In genomic region chr20:62338294-62338620, GRCh38 we compare ENCODE assay signal across 22 cellular contexts. TPM values are rescaled to one million over a fixed set of nuclear protein-coding genes. Genes with fewer than 3 reads are reported as not detected.
DNase-seq lines count a peak whose midpoint lies in the region; ATAC-seq, FAIRE-seq and TF ChIP-seq lines count a peak whose summit lies in the region.
"Had no signal": no experiment of that assay in that cellular context is flagged by ENCODE, and none has a peak within 500 bp of the region (broad histone marks: within the 10 kb centered on the region; RNA-seq: fewer than 3 reads in every experiment).

No MANE protein-coding gene starts in this region.

- H3K4me3 ChIP-seq in DOHH2 (ENCODE audit: low read length): peak overlapping the region; percentile 83
- peak overlapping the region; percentile 9 for H3K4me3 ChIP-seq in OCI-LY1 (ENCODE audit: low read depth, low read length, poor library complexity, severe bottlenecking)
- peak overlapping the region in 1 of 8 donors; percentile 32 for H3K4me3 ChIP-seq in spleen
- H3K4me3 ChIP-seq in foreskin fibroblast (ENCODE audit: low read depth in 1 of 2, low read length in 2 of 2): no peak overlapping the region
- H3K4me3 ChIP-seq: SJCRH30 had no signal

- H3K4me1 ChIP-seq in DOHH2 (ENCODE audit: control insufficient read depth, low read length) (peaks cover 57% of the 10 kb centered on the region), OCI-LY1 (ENCODE audit: insufficient read depth, low read length, severe bottlenecking) (peaks cover 54% of the 10 kb centered on the region), spleen (peaks cover 6 to 53% (median 39%) of the 10 kb centered on the region in 6 donors)
- H3K4me1 ChIP-seq: SJCRH30 had no signal

- no peak for TF ChIP-seq POLR2A in spleen (IDR thresholded peaks at IDR 0.05)

- peaks cover 54% of the 10 kb centered on the region for H3K4me1 Mint-ChIP-seq in activated B cell treated with CpG ODN at 0.5 μM for 24 hours

- DNase-seq in activated B cell treated with CpG ODN at 0.5 μM for 24 hours (no peak), spleen (no peak), HK-2 (ENCODE audit: unreplicated experiment) (no peak), NCI-H2227 treated with DMSO at 0.1 percent for 48 hours (lab: John Stamatoyannopoulos, UW) (no peak), foreskin fibroblast (no peak), HTR-8/SVneo (ENCODE audit: insufficient read length, low spot score) (no peak)
- DNase-seq: C1 segment of cervical spinal cord; Calu3; CD8-positive, alpha-beta T cell; DMS153; GDM1; NCI-H1092 treated with DMSO at 0.1 percent for 48 hours; NCI-H146; NCI-H2081 treated with DMSO at 0.1 percent for 48 hours; NCI-H2171 treated with DMSO at 0.1 percent for 48 hours; NCI-H446; NCI-H526; PC-3; SJCRH30; T-helper 1 cell had no signal

- H3K27ac ChIP-seq in DOHH2 (ENCODE audit: low read depth, low read length): peak overlapping the region; percentile 100
- peak overlapping the region; percentile 89 for H3K27ac ChIP-seq in OCI-LY1 (ENCODE audit: low read depth, low read length, poor library complexity, severe bottlenecking)
- peak overlapping the region; percentile 3 to 82 (median 77) for H3K27ac ChIP-seq in spleen
- H3K27ac ChIP-seq: SJCRH30 had no signal

- H3K79me2 ChIP-seq in DOHH2 (ENCODE audit: control insufficient read depth, low read length) (0 out of 2 replicates have a peak, but pooled peaks cover 4% of the 10 kb centered on the region), OCI-LY1 (ENCODE audit: insufficient read depth, low read length) (no peaks in the 10 kb centered on the region)

- H3K4me3 Mint-ChIP-seq in activated B cell treated with CpG ODN at 0.5 μM for 24 hours: peak overlapping the region; percentile 56
- H3K4me3 Mint-ChIP-seq: CD8-positive, alpha-beta T cell had no signal

- H3K36me3 Mint-ChIP-seq in activated B cell treated with CpG ODN at 0.5 μM for 24 hours (ENCODE audit: low read depth): no peaks in the 10 kb centered on the region
- H3K36me3 Mint-ChIP-seq: CD8-positive, alpha-beta T cell had no signal

- H3K36me3 ChIP-seq in DOHH2 (ENCODE audit: control insufficient read depth, low read length): peaks cover 26% of the 10 kb centered on the region
- no peaks in the 10 kb centered on the region; the same call in 1 of the 2 replicates for H3K36me3 ChIP-seq in OCI-LY1 (ENCODE audit: insufficient read depth, low read length)
- peaks cover 0 to 73% (median 12%) of the 10 kb centered on the region in 6 donors for H3K36me3 ChIP-seq in spleen

- no peak overlapping the region; the same call in 1 of the 2 replicates for H3K9ac ChIP-seq in OCI-LY1 (ENCODE audit: low read length)

- intact Hi-C loops in activated B cell treated with CpG ODN at 0.5 μM for 24 hours (cut with micrococcal nuclease) (loop anchor here (2.0 kb wide), 1 partner anchor 69 kb away; the partner anchor contains the start of gene CABLES2), spleen (cut with DNase I; ENCODE audit: low total_unique reads) (no loop called here)

- no peak overlapping the region for H2AFZ ChIP-seq in OCI-LY1 (ENCODE audit: low read length)

- H3F3A ChIP-seq in DOHH2 (ENCODE audit: control insufficient read depth, insufficient read depth): peaks cover 43% of the 10 kb centered on the region
- peaks cover 5% of the 10 kb centered on the region for H3F3A ChIP-seq in OCI-LY1 (ENCODE audit: insufficient read depth, low read length)

- H3K4me2 ChIP-seq in DOHH2 (ENCODE audit: low read length): peak overlapping the region; percentile 99
- peak overlapping the region; percentile 27; the same call in 1 of the 2 replicates for H3K4me2 ChIP-seq in OCI-LY1 (ENCODE audit: low read length)

- CTCF ChIA-PET in activated B cell treated with CpG ODN at 0.5 μM for 24 hours (lab: Charles Lee): no interaction called here

- WGBS in spleen, 5 donors: 71 to 92% (median 88%) methylated on average over 14 to 16 of the region's 16 CpGs

- TF ChIP-seq CTCF in DOHH2 (IDR thresholded peaks at IDR 0.05; ENCODE audit: low read depth, low read length, poor library complexity, severe bottlenecking): no peak
- no peak for TF ChIP-seq CTCF in OCI-LY1 (IDR thresholded peaks at IDR 0.05; ENCODE audit: low read length)
- no peak for TF ChIP-seq CTCF in activated B cell treated with CpG ODN at 0.5 μM for 24 hours (IDR thresholded peaks at IDR 0.05)
- TF ChIP-seq CTCF in spleen (IDR thresholded peaks at IDR 0.05 in 8 of 11, conservative IDR thresholded peaks at IDR 0.05 in 3 of 11): no peak
- TF ChIP-seq CTCF in foreskin fibroblast (IDR thresholded peaks at IDR 0.05; ENCODE audit: low read depth, low read length): no peak

- peak overlapping the region; percentile 92 for H3K27ac Mint-ChIP-seq in activated B cell treated with CpG ODN at 0.5 μM for 24 hours
- H3K27ac Mint-ChIP-seq: CD8-positive, alpha-beta T cell had no signal

- no peaks in the 10 kb centered on the region for H3K27me3 Mint-ChIP-seq in activated B cell treated with CpG ODN at 0.5 μM for 24 hours

- no peaks in the 10 kb centered on the region for H3K9me3 Mint-ChIP-seq in activated B cell treated with CpG ODN at 0.5 μM for 24 hours
- H3K9me3 Mint-ChIP-seq: CD8-positive, alpha-beta T cell had no signal

- H3K9me2 ChIP-seq in DOHH2 (replicated peaks; ENCODE audit: control insufficient read depth, low read length) (no peaks in the 10 kb centered on the region), OCI-LY1 (ENCODE audit: low read depth, low read length) (no peaks in the 10 kb centered on the region)

- no peak for FAIRE-seq in HTR-8/SVneo (lab: Jason Lieb, UNC)

- no peaks in the 10 kb centered on the region for H4K20me1 ChIP-seq in DOHH2 (ENCODE audit: control insufficient read depth, insufficient read depth, low read depth, low read length)
- H4K20me1 ChIP-seq in OCI-LY1 (ENCODE audit: insufficient read depth, low read length): no peaks in the 10 kb centered on the region

- H3K9me3 ChIP-seq in DOHH2 (ENCODE audit: control insufficient read depth, insufficient read depth, low read length): peaks cover 5% of the 10 kb centered on the region; the same call in 1 of the 2 replicates
- H3K9me3 ChIP-seq in OCI-LY1 (ENCODE audit: low read length): peaks cover 4% of the 10 kb centered on the region
- peaks cover 0 to 5% (median 0%) of the 10 kb centered on the region in 8 donors for H3K9me3 ChIP-seq in spleen
- H3K9me3 ChIP-seq: SJCRH30 had no signal

- no peaks in the 10 kb centered on the region for H3K27me3 ChIP-seq in DOHH2 (ENCODE audit: control insufficient read depth, low read length)
- no peaks in the 10 kb centered on the region; the same call in 1 of the 2 replicates for H3K27me3 ChIP-seq in OCI-LY1 (ENCODE audit: insufficient read depth, low read length)
- H3K27me3 ChIP-seq in spleen (replicated peaks in 1 of 7): no peaks in the 10 kb centered on the region
- H3K27me3 ChIP-seq: SJCRH30 had no signal

- no peak for ATAC-seq in activated B cell treated with CpG ODN at 0.5 μM for 24 hours (ENCODE audit: low read depth)
- ATAC-seq: CD8-positive, alpha-beta T cell; PC-3 had no signal

- POLR2A ChIA-PET in activated B cell treated with CpG ODN at 0.5 μM for 24 hours (lab: Charles Lee): interaction anchor here (0.6 to 3.5 kb wide), 5 partner anchors 30 to 615 kb away, joined by 3 to 21 read pairs (median 5); partner anchors contain the start of genes ADRM1, LAMA5 and LSM14B

RNA-seq across cellular contexts. Expression of gene LAMA5, which starts 28.9 kb away (rescaled TPM):
- total RNA-seq in activated B cell treated with CpG ODN at 0.5 μM for 24 hours (19.8 and 24.8 TPM in 2 replicates), spleen (100 to 1,000 TPM in 4 of 7 donors, 10 to 100 TPM in 3; 69.8 to 203 (median 108) TPM)
- 100 to 1,000 TPM in 2 of 3 donors, 10 to 100 TPM in 1; 46.5 to 266 (median 128) TPM for polyA plus RNA-seq in spleen

RNA-seq across cellular contexts. Expression of gene ADRM1, which starts 35.5 kb away (rescaled TPM):
- total RNA-seq in activated B cell treated with CpG ODN at 0.5 μM for 24 hours (97.9 and 98.0 TPM in 2 replicates), spleen (100 to 1,000 TPM in 2 of 7 donors, 10 to 100 TPM in 5; 67.1 to 112 (median 82.3) TPM)
- polyA plus RNA-seq in spleen: 10 to 100 TPM; 60.5 to 95.6 (median 74.7) TPM

RNA-seq across cellular contexts. Expression of gene RPS21, which starts 48.6 kb away (rescaled TPM):
- total RNA-seq in activated B cell treated with CpG ODN at 0.5 μM for 24 hours: 2,912 and 3,555 TPM in 2 replicates
- total RNA-seq in spleen: 1,000 to 10,000 TPM; 1,168 to 3,909 (median 1,666) TPM
- over 10,000 TPM in 2 of 3 donors, 1,000 to 10,000 TPM in 1; 9,792 to 11,722 (median 10,372) TPM for polyA plus RNA-seq in spleen

Comparison
In these comparisons a context has a peak if more than half of its experiments do, and no peak if none do; other contexts are left out.
1. H3K4me3 ChIP-seq: peak in DOHH2 (single experiment) and OCI-LY1 (single experiment); none in foreskin fibroblast (0 of 2).
2. Peak in every context shown above with its lines, with median percentiles within 50 percentile points of each other: H3K27ac ChIP-seq.